Comparison of ENCODE assay signal across 14 cellular contexts in genomic region chr6:151961809-151962208, GRCh38.
"Had no signal": no experiment of that assay in that cellular context is flagged by ENCODE, and none has a peak within 500 bp of the region (broad histone marks: within the 10 kb centered on the region; RNA-seq: fewer than 3 reads in every experiment).

No MANE protein-coding gene starts in this region.

- H3K27ac Mint-ChIP-seq: activated CD8-positive, alpha-beta memory T cell treated with anti-CD3 and anti-CD28 coated beads, Interleukin-2, amount 10 ng/mL, durations not matched to agents 7 days and 5 days; memory B cell; nephron progenitor cell had no signal

- H3K9me3 Mint-ChIP-seq: activated T-cell treated with anti-CD3 and anti-CD28 coated beads, Interleukin-2, amount 50 U/mL, for 4 hours; nephron progenitor cell had no signal

- H3K4me3 Mint-ChIP-seq: activated CD8-positive, alpha-beta memory T cell treated with anti-CD3 and anti-CD28 coated beads, Interleukin-2, amount 10 ng/mL, durations not matched to agents 7 days and 5 days; activated T-cell treated with anti-CD3 and anti-CD28 coated beads, Interleukin-2, amount 50 U/mL, for 4 hours; memory B cell; nephron progenitor cell had no signal

- H3K27ac ChIP-seq: cardiac muscle cell, gastrocnemius medialis, heart right ventricle, left lung, tibial nerve, vagina, WERI-Rb-1 had no signal

- H3K27me3 ChIP-seq: cardiac muscle cell, gastrocnemius medialis, left lung, tibial nerve, vagina had no signal

- H3K36me3 Mint-ChIP-seq: activated CD8-positive, alpha-beta memory T cell treated with anti-CD3 and anti-CD28 coated beads, Interleukin-2, amount 10 ng/mL, durations not matched to agents 7 days and 5 days; memory B cell had no signal

- DNase-seq: activated CD4-positive, alpha-beta T cell treated with anti-CD3 and anti-CD28 coated beads for 4 hours; activated CD8-positive, alpha-beta memory T cell treated with anti-CD3 and anti-CD28 coated beads, Interleukin-2, amount 10 ng/mL, durations not matched to agents 7 days and 5 days; activated gamma-delta T cell treated with Interleukin-2 at 50 U/mL for 16 hours; activated T-cell treated with anti-CD3 and anti-CD28 coated beads, Interleukin-2, amount 50 U/mL, for 4 hours; gastrocnemius medialis; heart right ventricle; left lung; nephron progenitor cell; stimulated activated CD4-positive, alpha-beta T cell treated with anti-CD3 and anti-CD28 coated beads, Interleukin-4, amount 100 ng/mL, for 24 hours; WERI-Rb-1 had no signal

- H3K9me3 ChIP-seq: gastrocnemius medialis, heart right ventricle, left lung, tibial nerve, vagina had no signal

- H3K4me3 ChIP-seq: cardiac muscle cell, gastrocnemius medialis, heart right ventricle, left lung, tibial nerve, vagina had no signal

- H3K4me1 Mint-ChIP-seq: nephron progenitor cell had no signal

- H3K4me1 ChIP-seq: gastrocnemius medialis, left lung, tibial nerve had no signal

- ATAC-seq: activated T-cell treated with anti-CD3 and anti-CD28 coated beads, Interleukin-2, amount 50 U/mL, for 4 hours; gastrocnemius medialis; heart right ventricle; left lung had no signal

- H3K36me3 ChIP-seq: cardiac muscle cell, gastrocnemius medialis, heart right ventricle, left lung, tibial nerve, WERI-Rb-1 had no signal
